In genomic region chr18:79459946-79460345, GRCh38 we compare ENCODE assay signal across 9 cellular contexts.
DNase-seq lines count a peak whose midpoint lies in the region; ATAC-seq and TF ChIP-seq lines count a peak whose summit lies in the region.
"Had no signal": no experiment of that assay in that cellular context is flagged by ENCODE, and none has a peak within 500 bp of the region (broad histone marks: within the 10 kb centered on the region; RNA-seq: fewer than 3 reads in every experiment).

No MANE protein-coding gene starts in this region.

- no peak overlapping the region for H3K27ac ChIP-seq in mammary epithelial cell (ENCODE audit: insufficient read depth, low read depth, low read length)

- dilution Hi-C loops in mammary epithelial cell (cut with HindIII; ENCODE audit: low sequenced_read_pairs) = no loop called here

- no peak overlapping the region for H3K4me3 ChIP-seq in mammary epithelial cell (replicated peaks in 1 of 3; ENCODE audit: insufficient read depth in 1 of 3, low read depth in 2 of 3, low read length in 3 of 3)

- TF ChIP-seq CTCF in MCF 10A (IDR thresholded peaks at IDR 0.05; ENCODE audit: unreplicated experiment) (no peak), mammary epithelial cell (conservative IDR thresholded peaks at IDR 0.05 in 1 of 2, IDR thresholded peaks at IDR 0.05 in 1 of 2; ENCODE audit: extremely low read depth in 1 of 2, insufficient read depth in 1 of 2, low read depth in 1 of 2, low read length in 2 of 2) (no peak)

- H3K9me3 ChIP-seq in mammary epithelial cell (replicated peaks; ENCODE audit: insufficient read depth, low read length) = peaks cover 10% of the 10 kb centered on the region

- H3K27me3 Mint-ChIP-seq in MCF 10A (ENCODE audit: insufficient read depth, unreplicated experiment) = no peaks in the 10 kb centered on the region
- no peaks in the 10 kb centered on the region for H3K27me3 Mint-ChIP-seq in activated naive CD8-positive, alpha-beta T cell treated with anti-CD3 and anti-CD28 coated beads, Interleukin-2, amount 50 U/mL, for 24 hours
- H3K27me3 Mint-ChIP-seq in stimulated activated naive CD8-positive, alpha-beta T cell treated with anti-CD3 and anti-CD28 coated beads, Interleukin-15, amount 100 ng/mL, for 72 hours = no peaks in the 10 kb centered on the region

- CTCF ChIA-PET in MCF 10A (lab: Yijun Ruan, JAX) (no interaction called here), mammary epithelial cell (lab: Charles Lee; ENCODE audit: low non-redundant PET) (no interaction called here)

- H3K4me1 ChIP-seq in mammary epithelial cell (ENCODE audit: insufficient read depth, low read length) = peaks cover 5% of the 10 kb centered on the region

- no peak overlapping the region for H2AFZ ChIP-seq in mammary epithelial cell (ENCODE audit: low read depth, low read length)

- H3K4me1 Mint-ChIP-seq in MCF 10A (ENCODE audit: insufficient read depth, unreplicated experiment) = peaks cover 5% of the 10 kb centered on the region
- H3K4me1 Mint-ChIP-seq in activated naive CD8-positive, alpha-beta T cell treated with anti-CD3 and anti-CD28 coated beads, Interleukin-2, amount 50 U/mL, for 24 hours = peaks cover 26% of the 10 kb centered on the region
- H3K4me1 Mint-ChIP-seq in stimulated activated naive CD8-positive, alpha-beta T cell treated with anti-CD3 and anti-CD28 coated beads, Interleukin-15, amount 100 ng/mL, for 72 hours = peaks cover 44% of the 10 kb centered on the region

- POLR2A ChIA-PET in MCF 10A (lab: Yijun Ruan, JAX) = no interaction called here

- DNase-seq in MCF 10A (ENCODE audit: unreplicated experiment) (peak; percentile 11), mammary epithelial cell (no peak), SIG-M5 treated with dmso at 0.1 percent for 504 hours (lab: John Stamatoyannopoulos, UW; ENCODE audit: unreplicated experiment) (no peak)
- no peak for DNase-seq in activated naive CD8-positive, alpha-beta T cell treated with anti-CD3 and anti-CD28 coated beads, Interleukin-2, amount 50 U/mL, for 24 hours
- DNase-seq in stimulated activated naive CD8-positive, alpha-beta T cell treated with anti-CD3 and anti-CD28 coated beads, Interleukin-15, amount 100 ng/mL, for 72 hours = no peak
- no peak for DNase-seq in stimulated activated CD4-positive, alpha-beta T cell treated with anti-CD3 and anti-CD28 coated beads, Interleukin-2, amount 100 ng/mL, for 24 hours
- DNase-seq: HCEC 1CT had no signal

- 62% methylated on average over 7 of the region's 7 CpGs for WGBS in mammary epithelial cell (ENCODE audit: low coverage, missing lambda C conversion rate)

- no peaks in the 10 kb centered on the region for H3K9me3 Mint-ChIP-seq in MCF 10A (ENCODE audit: unreplicated experiment)
- H3K9me3 Mint-ChIP-seq in activated naive CD8-positive, alpha-beta T cell treated with anti-CD3 and anti-CD28 coated beads, Interleukin-2, amount 50 U/mL, for 24 hours = no peaks in the 10 kb centered on the region
- no peaks in the 10 kb centered on the region for H3K9me3 Mint-ChIP-seq in stimulated activated naive CD8-positive, alpha-beta T cell treated with anti-CD3 and anti-CD28 coated beads, Interleukin-15, amount 100 ng/mL, for 72 hours

- intact Hi-C loops in MCF 10A (cut with micrococcal nuclease) (no loop called here), mammary epithelial cell (cut with micrococcal nuclease) (no loop called here)

- H3K79me2 ChIP-seq in mammary epithelial cell (ENCODE audit: insufficient read depth, low read length) = no peaks in the 10 kb centered on the region

- no TSS peak for BruUV-seq in MCF 10A (replicated peaks; lab: Mats Ljungman, UMichigan)
- BruUV-seq in mammary epithelial cell (replicated peaks; lab: Mats Ljungman, UMichigan) = no TSS peak

- no peak overlapping the region for H3K27ac Mint-ChIP-seq in MCF 10A (ENCODE audit: low read depth, unreplicated experiment)
- peak overlapping the region; percentile 90 for H3K27ac Mint-ChIP-seq in activated naive CD8-positive, alpha-beta T cell treated with anti-CD3 and anti-CD28 coated beads, Interleukin-2, amount 50 U/mL, for 24 hours
- H3K27ac Mint-ChIP-seq in stimulated activated naive CD8-positive, alpha-beta T cell treated with anti-CD3 and anti-CD28 coated beads, Interleukin-15, amount 100 ng/mL, for 72 hours = peak overlapping the region; percentile 59 to 94

- H3K4me3 Mint-ChIP-seq in MCF 10A (ENCODE audit: unreplicated experiment) = no peak overlapping the region
- H3K4me3 Mint-ChIP-seq in activated naive CD8-positive, alpha-beta T cell treated with anti-CD3 and anti-CD28 coated beads, Interleukin-2, amount 50 U/mL, for 24 hours = peak overlapping the region; percentile 32
- no peak overlapping the region for H3K4me3 Mint-ChIP-seq in stimulated activated naive CD8-positive, alpha-beta T cell treated with anti-CD3 and anti-CD28 coated beads, Interleukin-15, amount 100 ng/mL, for 72 hours

- no peak overlapping the region for H3K9ac ChIP-seq in mammary epithelial cell (ENCODE audit: insufficient read depth, low read length)

- in situ Hi-C loops in mammary epithelial cell (cut with MboI; ENCODE audit: low sequenced_read_pairs in 2 of 2) = no loop called here

- H3K27me3 ChIP-seq in mammary epithelial cell (ENCODE audit: insufficient read depth, low read length) = peaks cover 2% of the 10 kb centered on the region

- no peak overlapping the region for H3K4me2 ChIP-seq in mammary epithelial cell (ENCODE audit: insufficient read depth, low read depth, low read length)

- H3K36me3 ChIP-seq in mammary epithelial cell (ENCODE audit: insufficient read depth, low read length) = no peaks in the 10 kb centered on the region

- H4K20me1 ChIP-seq in mammary epithelial cell (ENCODE audit: insufficient read depth, low read length) = no peaks in the 10 kb centered on the region

- ATAC-seq in HG03135 (IDR thresholded peaks at IDR 0.05; ENCODE audit: unreplicated experiment) (peak; percentile 20), HG02885 (IDR thresholded peaks at IDR 0.05; ENCODE audit: poor library complexity, unreplicated experiment) (no peak)
- no peak for ATAC-seq in activated naive CD8-positive, alpha-beta T cell treated with anti-CD3 and anti-CD28 coated beads, Interleukin-2, amount 50 U/mL, for 24 hours
- no peak for ATAC-seq in stimulated activated naive CD8-positive, alpha-beta T cell treated with anti-CD3 and anti-CD28 coated beads, Interleukin-15, amount 100 ng/mL, for 72 hours

- peaks cover 5% of the 10 kb centered on the region for H3K36me3 Mint-ChIP-seq in MCF 10A (ENCODE audit: insufficient read depth, unreplicated experiment)
- H3K36me3 Mint-ChIP-seq in activated naive CD8-positive, alpha-beta T cell treated with anti-CD3 and anti-CD28 coated beads, Interleukin-2, amount 50 U/mL, for 24 hours (ENCODE audit: low read depth) = peaks cover 35% of the 10 kb centered on the region
